Comparison of ENCODE assay signal across 10 cellular contexts in genomic region chr4:26356067-26356466, GRCh38. TPM values are rescaled to one million over a fixed set of nuclear protein-coding genes. Genes with fewer than 3 reads are reported as not detected.
DNase-seq lines count a peak whose midpoint lies in the region; ATAC-seq and TF ChIP-seq lines count a peak whose summit lies in the region.
"Had no signal": no experiment of that assay in that cellular context is flagged by ENCODE, and none has a peak within 500 bp of the region (broad histone marks: within the 10 kb centered on the region; RNA-seq: fewer than 3 reads in every experiment).

No MANE protein-coding gene starts in this region.

- H3K36me3 ChIP-seq in uterus: no peaks in the 10 kb centered on the region

- H3K4me1 ChIP-seq in uterus: no peaks in the 10 kb centered on the region

- peaks cover 25% of the 10 kb centered on the region for H3K4me1 Mint-ChIP-seq in activated T-helper 17 cell treated with anti-CD3 and anti-CD28 coated beads, Interleukin-2, amount 50 U/mL, for 72 hours
- H3K4me1 Mint-ChIP-seq in natural killer cell: peaks cover 20 to 21% of the 10 kb centered on the region in 2 donors

- H3K27ac Mint-ChIP-seq in activated T-helper 17 cell treated with anti-CD3 and anti-CD28 coated beads, Interleukin-2, amount 50 U/mL, for 72 hours: no peak overlapping the region
- no peak overlapping the region for H3K27ac Mint-ChIP-seq in natural killer cell

- H3K9me3 ChIP-seq in uterus: no peaks in the 10 kb centered on the region

- TF ChIP-seq CTCF in natural killer cell (IDR thresholded peaks at IDR 0.05) (no peak), uterus (IDR thresholded peaks at IDR 0.05) (no peak)

- H3K27ac ChIP-seq in uterus: no peak overlapping the region
- H3K27ac ChIP-seq: 22Rv1 had no signal

- H3K9me3 Mint-ChIP-seq in activated T-helper 17 cell treated with anti-CD3 and anti-CD28 coated beads, Interleukin-2, amount 50 U/mL, for 72 hours: no peaks in the 10 kb centered on the region
- no peaks in the 10 kb centered on the region for H3K9me3 Mint-ChIP-seq in natural killer cell
- H3K9me3 Mint-ChIP-seq: central memory CD8-positive, alpha-beta T cell had no signal

- no peaks in the 10 kb centered on the region for H3K27me3 Mint-ChIP-seq in activated T-helper 17 cell treated with anti-CD3 and anti-CD28 coated beads, Interleukin-2, amount 50 U/mL, for 72 hours
- no peaks in the 10 kb centered on the region for H3K27me3 Mint-ChIP-seq in natural killer cell (ENCODE audit: low read depth in 2 of 2)
- H3K27me3 Mint-ChIP-seq: central memory CD8-positive, alpha-beta T cell had no signal

- no peaks in the 10 kb centered on the region for H3K27me3 ChIP-seq in uterus

- H3K36me3 Mint-ChIP-seq in activated T-helper 17 cell treated with anti-CD3 and anti-CD28 coated beads, Interleukin-2, amount 50 U/mL, for 72 hours (ENCODE audit: low read depth): peaks cover 41% of the 10 kb centered on the region
- H3K36me3 Mint-ChIP-seq in natural killer cell: no peaks in the 10 kb centered on the region

- intact Hi-C loops in natural killer cell (cut with micrococcal nuclease) (no loop called here), uterus (cut with DNase I; ENCODE audit: low total_unique reads) (no loop called here)

- no peak overlapping the region for H3K4me3 ChIP-seq in uterus

- TF ChIP-seq POLR2A in uterus (IDR thresholded peaks at IDR 0.05): no peak

- ATAC-seq in HG02610 (IDR thresholded peaks at IDR 0.05; ENCODE audit: unreplicated experiment) (peak; percentile 68), natural killer cell (peak in 2 of 3 donors; percentile 45 to 58), GM19452 (IDR thresholded peaks at IDR 0.05; ENCODE audit: unreplicated experiment) (no peak)
- peak; percentile 50 for ATAC-seq in activated T-helper 17 cell treated with anti-CD3 and anti-CD28 coated beads, Interleukin-2, amount 50 U/mL, for 72 hours (replicated peaks)

- DNase-seq in DMS53 (lab: John Stamatoyannopoulos, UW) (peak; percentile 29), DMS53 treated with DMSO at 0.1 percent for 48 hours (lab: John Stamatoyannopoulos, UW; ENCODE audit: unreplicated experiment) (no peak), natural killer cell (no peak), uterus (no peak), HK-2 (ENCODE audit: unreplicated experiment) (no peak)

- no peak overlapping the region for H3K4me3 Mint-ChIP-seq in activated T-helper 17 cell treated with anti-CD3 and anti-CD28 coated beads, Interleukin-2, amount 50 U/mL, for 72 hours
- H3K4me3 Mint-ChIP-seq in natural killer cell: no peak overlapping the region
- H3K4me3 Mint-ChIP-seq: central memory CD8-positive, alpha-beta T cell had no signal

RNA-seq across cellular contexts. Expression of gene RBPJ, which starts 35.3 kb away (rescaled TPM):
- total RNA-seq in activated T-helper 17 cell treated with anti-CD3 and anti-CD28 coated beads, Interleukin-2, amount 50 U/mL, for 72 hours: 100 to 1,000 TPM; 238 to 481 TPM
- total RNA-seq in natural killer cell (10 to 100 TPM; 46.4 to 53.3 (median 48.8) TPM), uterus (100 to 1,000 TPM in 2 of 4 donors, 10 to 100 TPM in 2; 42.9 to 238 (median 75.2) TPM)
